Comparison of ENCODE assay signal across 8 cellular contexts in the genomic region with DNA sequence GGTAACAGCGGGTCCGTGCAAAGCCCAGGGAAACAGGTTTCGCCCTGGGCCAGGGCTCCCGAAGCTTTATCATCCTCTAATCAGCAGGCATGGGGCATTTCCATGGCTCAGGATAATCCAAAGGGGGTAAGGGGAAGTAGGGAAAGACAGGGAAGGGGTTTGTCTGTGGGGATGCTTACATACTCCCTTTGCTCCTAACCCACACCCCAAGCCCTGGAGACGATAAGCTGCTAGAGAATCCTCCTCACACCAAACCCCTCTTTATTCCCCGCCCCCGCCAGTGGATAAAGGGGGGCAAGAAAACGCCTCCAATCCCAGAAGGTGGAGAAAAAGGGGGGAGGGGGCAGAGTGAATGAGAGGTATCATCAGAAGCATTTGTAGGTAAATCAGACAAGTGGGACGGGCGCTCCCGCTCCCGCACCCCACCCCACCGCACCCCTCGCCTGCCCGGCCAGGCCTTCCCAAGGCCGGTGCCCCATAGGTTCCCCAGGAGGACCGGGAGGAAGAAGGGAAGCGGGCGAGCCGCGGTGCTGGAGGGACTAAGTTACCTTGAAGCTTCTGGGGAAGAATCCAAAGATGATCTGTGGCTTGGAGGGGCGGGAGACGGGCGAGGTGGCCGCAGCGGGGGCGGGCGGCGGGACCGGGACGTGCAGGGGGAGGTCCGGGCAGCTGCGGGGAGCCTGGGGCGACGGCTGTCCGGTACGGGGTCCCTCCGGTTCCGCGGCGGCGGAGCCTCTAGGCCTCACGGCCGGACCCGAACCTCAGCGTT. TPM values are rescaled to one million over a fixed set of nuclear protein-coding genes. Genes with fewer than 3 reads are reported as not detected.
DNase-seq lines count a peak whose midpoint lies in the region; ATAC-seq and TF ChIP-seq lines count a peak whose summit lies in the region.

No MANE protein-coding gene starts in this region.

- no peaks in the 10 kb centered on the region for H3K27me3 ChIP-seq in DOHH2 (ENCODE audit: control insufficient read depth, low read length)
- no peaks in the 10 kb centered on the region for H3K27me3 ChIP-seq in Loucy (ENCODE audit: insufficient read depth, low read length, poor library complexity, severe bottlenecking)
- no peaks in the 10 kb centered on the region for H3K27me3 ChIP-seq in cardiac muscle cell

- H3K27ac Mint-ChIP-seq in progenitor cell of endocrine pancreas = peak overlapping the region; percentile 97

- H3K4me3 ChIP-seq in DOHH2 (ENCODE audit: low read length) (peak overlapping the region; percentile 84), Loucy (ENCODE audit: low read length, poor library complexity, severe bottlenecking) (peak overlapping the region; percentile 90), cardiac muscle cell (peak overlapping the region; percentile 94)

- peak; percentile 4 for DNase-seq in activated naive CD4-positive, alpha-beta T cell treated with Interleukin-2 at 50 U/mL for 16 hours
- DNase-seq in cardiac muscle cell (ENCODE audit: low read depth in 1 of 2, low spot score in 1 of 2) (peak; percentile 11 to 46), progenitor cell of endocrine pancreas (ENCODE audit: low spot score, unreplicated experiment) (peak; percentile 19), ecto neural progenitor cell (ENCODE audit: low spot score) (no peak), NCI-H2196 treated with DMSO at 0.1 percent for 48 hours (lab: John Stamatoyannopoulos, UW; ENCODE audit: unreplicated experiment) (no peak)

- peak overlapping the region; percentile 44 for H3K27ac ChIP-seq in DOHH2 (ENCODE audit: low read depth, low read length)
- H3K27ac ChIP-seq in cardiac muscle cell = peak overlapping the region; percentile 86

- H3K4me2 ChIP-seq in DOHH2 (ENCODE audit: low read length) (peak overlapping the region; percentile 90), Loucy (ENCODE audit: low read depth, low read length, poor library complexity, severe bottlenecking) (peak overlapping the region; percentile 94)

- no peaks in the 10 kb centered on the region for H3K9me3 ChIP-seq in DOHH2 (ENCODE audit: control insufficient read depth, insufficient read depth, low read length)
- H3K9me3 ChIP-seq in Loucy (ENCODE audit: insufficient read depth, low read depth, low read length) = no peaks in the 10 kb centered on the region
- no peaks in the 10 kb centered on the region for H3K9me3 ChIP-seq in cardiac muscle cell (ENCODE audit: low read depth)

- H3K9ac ChIP-seq in Loucy (ENCODE audit: low read depth, low read length, poor library complexity, severe bottlenecking) = peak overlapping the region; percentile 96

- H3F3A ChIP-seq in DOHH2 (ENCODE audit: control insufficient read depth, insufficient read depth) (no peaks in the 10 kb centered on the region), Loucy (ENCODE audit: low read depth) (no peaks in the 10 kb centered on the region)

- peaks cover 12% of the 10 kb centered on the region for H3K36me3 Mint-ChIP-seq in progenitor cell of endocrine pancreas (ENCODE audit: insufficient read depth)

- H3K9me3 Mint-ChIP-seq in progenitor cell of endocrine pancreas (ENCODE audit: low read depth) = no peaks in the 10 kb centered on the region

- H3K4me1 ChIP-seq in DOHH2 (ENCODE audit: control insufficient read depth, low read length) = peaks cover 23% of the 10 kb centered on the region
- peaks cover 29% of the 10 kb centered on the region for H3K4me1 ChIP-seq in Loucy (ENCODE audit: insufficient read depth, low read length, poor library complexity, severe bottlenecking)
- H3K4me1 ChIP-seq in cardiac muscle cell (ENCODE audit: low read depth) = peaks cover 9% of the 10 kb centered on the region

- H3K36me3 ChIP-seq in DOHH2 (ENCODE audit: control insufficient read depth, low read length) (peaks cover 36% of the 10 kb centered on the region), Loucy (ENCODE audit: insufficient read depth, low read length) (peaks cover 18% of the 10 kb centered on the region; the same call in 1 of the 2 replicates), cardiac muscle cell (peaks cover 14% of the 10 kb centered on the region)

- peaks cover 52% of the 10 kb centered on the region for H3K79me2 ChIP-seq in DOHH2 (ENCODE audit: control insufficient read depth, low read length)
- H3K79me2 ChIP-seq in Loucy (ENCODE audit: insufficient read depth, low read length) = peaks cover 62% of the 10 kb centered on the region

- no peaks in the 10 kb centered on the region for H4K20me1 ChIP-seq in DOHH2 (ENCODE audit: control insufficient read depth, insufficient read depth, low read depth, low read length)
- H4K20me1 ChIP-seq in Loucy (ENCODE audit: insufficient read depth, low read length, poor library complexity, severe bottlenecking) = peaks cover 40% of the 10 kb centered on the region

- H3K9me2 ChIP-seq in DOHH2 (replicated peaks; ENCODE audit: control insufficient read depth, low read length) (no peaks in the 10 kb centered on the region), Loucy (replicated peaks; ENCODE audit: low read depth, low read length) (no peaks in the 10 kb centered on the region)

- peak overlapping the region; percentile 93 for H3K4me3 Mint-ChIP-seq in progenitor cell of endocrine pancreas (ENCODE audit: low read depth)

- TF ChIP-seq CTCF in DOHH2 (IDR thresholded peaks at IDR 0.05; ENCODE audit: low read depth, low read length, poor library complexity, severe bottlenecking) = no peak
- no peak for TF ChIP-seq CTCF in Loucy (conservative IDR thresholded peaks at IDR 0.05; ENCODE audit: low read length)
- TF ChIP-seq CTCF in cardiac muscle cell (IDR thresholded peaks at IDR 0.05; ENCODE audit: low read depth, low read length) = no peak
- TF ChIP-seq CTCF in progenitor cell of endocrine pancreas (IDR thresholded peaks at IDR 0.05; ENCODE audit: unreplicated experiment) = no peak

- H3K27me3 Mint-ChIP-seq in progenitor cell of endocrine pancreas = no peaks in the 10 kb centered on the region

- peaks cover 16% of the 10 kb centered on the region for H3K4me1 Mint-ChIP-seq in progenitor cell of endocrine pancreas (ENCODE audit: low read depth)

- ATAC-seq in GM21447 (IDR thresholded peaks at IDR 0.05; ENCODE audit: unreplicated experiment) = peak; percentile 9

- H2AFZ ChIP-seq in Loucy (ENCODE audit: low read length) = peak overlapping the region; percentile 83

RNA-seq across cellular contexts. Expression of a gene that starts 0.8 kb away (rescaled TPM):
- total RNA-seq in cardiac muscle cell (8.5 and 15.5 TPM in 2 replicates), progenitor cell of endocrine pancreas (55.3 and 56.7 TPM in 2 replicates)
- 22.7 and 24.8 TPM in 2 replicates for polyA plus RNA-seq in cardiac muscle cell

Comparison
In these comparisons a context has a peak if more than half of its experiments do, and no peak if none do; other contexts are left out.
1. DNase-seq: peak in activated naive CD4-positive, alpha-beta T cell treated with Interleukin-2 at 50 U/mL for 16 hours (single experiment), cardiac muscle cell (2 of 2) and progenitor cell of endocrine pancreas (single experiment); none in ecto neural progenitor cell (single experiment) and NCI-H2196 treated with DMSO at 0.1 percent for 48 hours (single experiment).
2. Peak in every context shown above with its lines, with median percentiles within 50 percentile points of each other: H3K4me3 ChIP-seq.